In genomic region chr19:49677232-49677881, GRCh38 we compare ENCODE assay signal across 1 cellular context.
A peak's percentile ranks its signal among the peaks of the same experiment; 100 is the strongest.
TF ChIP-seq lines count a peak whose summit lies in the region.

PRMT1 (plus strand) TSS chr19:49677271; CDS start chr19:49677281, 10 bp downstream.

TF ChIP-seq in HCT116, 20 proteins besides CTCF, POLR2A, EP300 and RAD21 (continued from another document):
- no peak for TF ChIP-seq ZBTB33 (IDR thresholded peaks at IDR 0.05; ENCODE audit: extremely low read depth, insufficient replicate concordance, low read length)
- no peak for TF ChIP-seq CEBPB (IDR thresholded peaks at IDR 0.05; ENCODE audit: low read depth)
- TF ChIP-seq MAX (IDR thresholded peaks at IDR 0.05), result peak; percentile 97
- TF ChIP-seq ELF1 (IDR thresholded peaks at IDR 0.05; ENCODE audit: borderline replicate concordance, low read depth), result no peak
- peak; percentile 54; the same call in 1 of the 2 replicates for TF ChIP-seq EGR1 (IDR thresholded peaks at IDR 0.05; ENCODE audit: low read depth)
- TF ChIP-seq ATF3 (IDR thresholded peaks at IDR 0.05), result no peak
- TF ChIP-seq REST (IDR thresholded peaks at IDR 0.05; ENCODE audit: low read depth), result no peak
- peak; percentile 47 for TF ChIP-seq TCF7L2 (IDR thresholded peaks at IDR 0.05; ENCODE audit: borderline replicate concordance, extremely low read depth, insufficient read depth, insufficient read length)
- no peak for TF ChIP-seq EZH2 (IDR thresholded peaks at IDR 0.05)
- TF ChIP-seq ZNF274 (IDR thresholded peaks at IDR 0.05; ENCODE audit: low read depth, low read length), result no peak
- TF ChIP-seq ZFX (IDR thresholded peaks at IDR 0.05), result peak; percentile 63; the same call in 1 of the 2 replicates
- no peak for TF ChIP-seq EZH2phosphoT487 (IDR thresholded peaks at IDR 0.05; ENCODE audit: borderline replicate concordance)
- TF ChIP-seq CBX3 (IDR thresholded peaks at IDR 0.05; ENCODE audit: low read depth), result no peak
- TF ChIP-seq POLR2AphosphoS5 (IDR thresholded peaks at IDR 0.05; ENCODE audit: low read depth, low read length), result peak; percentile 86
- no peak for TF ChIP-seq SP1 (IDR thresholded peaks at IDR 0.05; ENCODE audit: low read depth)
- peak; percentile 85 for TF ChIP-seq YY1 (IDR thresholded peaks at IDR 0.05; ENCODE audit: extremely low read depth, insufficient replicate concordance, low read depth, low read length)
- no peak for TF ChIP-seq FOSL1 (IDR thresholded peaks at IDR 0.05; ENCODE audit: low read depth)
